Comparison of ENCODE assay signal across 8 cellular contexts in genomic region chr16:85563515-85564276, GRCh38. TPM values are rescaled to one million over a fixed set of nuclear protein-coding genes. Genes with fewer than 3 reads are reported as not detected.
DNase-seq lines count a peak whose midpoint lies in the region; ATAC-seq and TF ChIP-seq lines count a peak whose summit lies in the region.
"Had no signal": no experiment of that assay in that cellular context is flagged by ENCODE, and none has a peak within 500 bp of the region (broad histone marks: within the 10 kb centered on the region; RNA-seq: fewer than 3 reads in every experiment).

No MANE protein-coding gene starts in this region.

- peak in 1 of 2 donors; percentile 68 for TF ChIP-seq EP300 in tibial nerve (IDR thresholded peaks at IDR 0.05)

- H3K4me1 Mint-ChIP-seq in chondrocyte (ENCODE audit: low read depth) (peaks cover 23% of the 10 kb centered on the region), memory B cell (peaks cover 36% of the 10 kb centered on the region)

- peak overlapping the region in 3 of 4 donors; percentile 47 to 76 (median 71) for H3K27ac ChIP-seq in tibial nerve

- H3K9me3 Mint-ChIP-seq in chondrocyte (ENCODE audit: low read depth) (no peaks in the 10 kb centered on the region), memory B cell (no peaks in the 10 kb centered on the region)

- peak; percentile 85 for DNase-seq in NCI-H226
- no peak for DNase-seq in chondrocyte (ENCODE audit: low spot score)
- DNase-seq in memory B cell (ENCODE audit: low spot score in 2 of 2) = no peak
- DNase-seq in tibial nerve (ENCODE audit: low spot score in 2 of 2) = peak; percentile 61 to 67
- no peak for DNase-seq in NCI-H446 treated with DMSO at 0.1 percent for 48 hours (lab: John Stamatoyannopoulos, UW)
- DNase-seq in SKM-1 (lab: John Stamatoyannopoulos, UW; ENCODE audit: unreplicated experiment) = no peak
- DNase-seq: NCI-H510A had no signal

- no peaks in the 10 kb centered on the region for H3K27me3 Mint-ChIP-seq in chondrocyte (ENCODE audit: low read depth)
- H3K27me3 Mint-ChIP-seq in memory B cell = no peaks in the 10 kb centered on the region

- H3K36me3 ChIP-seq in tibial nerve = no peaks in the 10 kb centered on the region

- H3K4me3 Mint-ChIP-seq in chondrocyte (ENCODE audit: unreplicated experiment) (no peak overlapping the region), memory B cell (no peak overlapping the region)

- 33 to 54% methylated on average over 12 to 19 of the region's 19 CpGs for WGBS in tibial nerve, 2 donors

- no peak for TF ChIP-seq POLR2A in tibial nerve (IDR thresholded peaks at IDR 0.05)

- H3K36me3 Mint-ChIP-seq in chondrocyte (ENCODE audit: low read depth) (no peaks in the 10 kb centered on the region), memory B cell (peaks cover 1% of the 10 kb centered on the region)

- H3K4me1 ChIP-seq in tibial nerve = peaks cover 0 to 53% (median 22%) of the 10 kb centered on the region in 4 donors

- peak overlapping the region; percentile 45 for H3K27ac Mint-ChIP-seq in chondrocyte (ENCODE audit: unreplicated experiment)
- H3K27ac Mint-ChIP-seq in memory B cell = peak overlapping the region; percentile 71

- no peak overlapping the region for H3K4me3 ChIP-seq in tibial nerve

- no peaks in the 10 kb centered on the region for H3K9me3 ChIP-seq in tibial nerve

- no peaks in the 10 kb centered on the region for H3K27me3 ChIP-seq in tibial nerve

- no peak for ATAC-seq in memory B cell (ENCODE audit: low read depth)
- ATAC-seq in HG02852 (IDR thresholded peaks at IDR 0.05; ENCODE audit: unreplicated experiment) = no peak

- TF ChIP-seq CTCF in chondrocyte (IDR thresholded peaks at IDR 0.05) = peak; percentile 45
- TF ChIP-seq CTCF in tibial nerve (IDR thresholded peaks at IDR 0.05) = peak in 2 of 5 experiments; percentile 8 to 37

RNA-seq across cellular contexts. Expression of gene GSE1, which starts 49.4 kb away (rescaled TPM):
- total RNA-seq in chondrocyte (22.6 to 37.1 TPM (median 24.0 TPM) in 3 replicates), tibial nerve (100 to 1,000 TPM in 1 of 4 donors, 10 to 100 TPM in 3; 65.1 to 147 (median 83.5) TPM)

Comparison
In these comparisons a context has a peak if more than half of its experiments do, and no peak if none do; other contexts are left out.
1. DNase-seq: peak in NCI-H226 (single experiment) and tibial nerve (2 of 2); none in chondrocyte (single experiment), memory B cell (0 of 2), NCI-H446 treated with DMSO at 0.1 percent for 48 hours (single experiment) and SKM-1 (single experiment).